17 cellular contexts compared by ENCODE assay signal in genomic region chr7:134188311-134188710, GRCh38.
A peak's percentile ranks its signal among the peaks of the same experiment; 100 is the strongest.
DNase-seq lines count a peak whose midpoint lies in the region; ATAC-seq, FAIRE-seq and TF ChIP-seq lines count a peak whose summit lies in the region.
"Had no signal": no experiment of that assay in that cellular context is flagged by ENCODE, and none has a peak within 500 bp of the region (broad histone marks: within the 10 kb centered on the region; RNA-seq: fewer than 3 reads in every experiment).

No MANE protein-coding gene starts in this region.

- H3K79me2 ChIP-seq in GM23338 (replicated peaks; ENCODE audit: insufficient read depth) (no peaks in the 10 kb centered on the region), PC-3 (ENCODE audit: low read length) (no peaks in the 10 kb centered on the region), keratinocyte (ENCODE audit: control insufficient read depth, insufficient read depth, low read length) (no peaks in the 10 kb centered on the region)

- no peaks in the 10 kb centered on the region for H4K20me1 ChIP-seq in GM23338 (replicated peaks; ENCODE audit: insufficient read depth)
- H4K20me1 ChIP-seq in PC-3 (ENCODE audit: low read length), result no peaks in the 10 kb centered on the region
- no peaks in the 10 kb centered on the region for H4K20me1 ChIP-seq in keratinocyte (ENCODE audit: control insufficient read depth, extremely low read depth, insufficient read depth, low read length)

- H2AFZ ChIP-seq in GM23338 (no peak overlapping the region), PC-3 (ENCODE audit: low read length) (no peak overlapping the region), keratinocyte (ENCODE audit: control insufficient read depth, low read length) (peak overlapping the region; percentile 85)

- H3K9me1 ChIP-seq in keratinocyte (ENCODE audit: control insufficient read depth, extremely low read depth, insufficient read depth, low read length), result no peaks in the 10 kb centered on the region

- no peak overlapping the region for H3K9ac ChIP-seq in PC-3 (ENCODE audit: low read length)
- no peak overlapping the region for H3K9ac ChIP-seq in keratinocyte (ENCODE audit: control insufficient read depth, extremely low read depth, insufficient read depth, low read length)

- WGBS in psoas muscle, 3 donors, result 80 to 97% (median 89%) methylated on average over 4 of the region's 4 CpGs

- H3K4me1 ChIP-seq in GM23338 (ENCODE audit: insufficient read depth), result peaks cover 20% of the 10 kb centered on the region
- H3K4me1 ChIP-seq in PC-3 (ENCODE audit: insufficient read depth, low read length), result no peaks in the 10 kb centered on the region
- H3K4me1 ChIP-seq in keratinocyte (ENCODE audit: control insufficient read depth, extremely low read depth, insufficient read depth, low read length), result peaks cover 42% of the 10 kb centered on the region
- no peaks in the 10 kb centered on the region for H3K4me1 ChIP-seq in psoas muscle
- H3K4me1 ChIP-seq in Peyer's patch, result no peaks in the 10 kb centered on the region

- H3K27me3 Mint-ChIP-seq in GM23338 (ENCODE audit: insufficient read depth, low read depth, poor library complexity), result peaks cover 5% of the 10 kb centered on the region

- no peaks in the 10 kb centered on the region for H3K9me2 ChIP-seq in GM23338 (ENCODE audit: insufficient read depth)
- H3K9me2 ChIP-seq in PC-3 (replicated peaks; ENCODE audit: low read length), result no peaks in the 10 kb centered on the region

- H3K4me3 Mint-ChIP-seq in GM23338, result no peak overlapping the region
- H3K4me3 Mint-ChIP-seq: B cell; CD4-positive, alpha-beta memory T cell had no signal

- H3K27ac Mint-ChIP-seq in GM23338, result peak overlapping the region; percentile 3; the same call in 1 of the 2 replicates
- H3K27ac Mint-ChIP-seq: B cell had no signal

- no peaks in the 10 kb centered on the region for H3K36me3 ChIP-seq in GM23338 (ENCODE audit: insufficient read depth)
- H3K36me3 ChIP-seq in PC-3 (ENCODE audit: low read depth, low read length), result no peaks in the 10 kb centered on the region
- H3K36me3 ChIP-seq in bronchial epithelial cell (ENCODE audit: control insufficient read depth, insufficient read depth, low read length), result no peaks in the 10 kb centered on the region
- H3K36me3 ChIP-seq in keratinocyte (ENCODE audit: control insufficient read depth in 2 of 2, extremely low read depth in 1 of 2, insufficient read depth in 2 of 2, low read length in 2 of 2), result no peaks in the 10 kb centered on the region
- no peaks in the 10 kb centered on the region for H3K36me3 ChIP-seq in psoas muscle (ENCODE audit: insufficient read depth in 1 of 2, low read depth in 1 of 2)
- H3K36me3 ChIP-seq in Peyer's patch, result no peaks in the 10 kb centered on the region

- H3K27me3 ChIP-seq in GM23338 (ENCODE audit: insufficient read depth) (no peaks in the 10 kb centered on the region), PC-3 (ENCODE audit: low read length) (no peaks in the 10 kb centered on the region), bronchial epithelial cell (ENCODE audit: control insufficient read depth, insufficient read depth, low read length) (no peaks in the 10 kb centered on the region), keratinocyte (ENCODE audit: control insufficient read depth, extremely low read depth, insufficient read depth, low read length) (no peaks in the 10 kb centered on the region), psoas muscle (ENCODE audit: insufficient read depth in 3 of 3, low read length in 2 of 3) (no peaks in the 10 kb centered on the region), Peyer's patch (no peaks in the 10 kb centered on the region)

- H3K4me3 ChIP-seq in GM23338 (no peak overlapping the region), PC-3 (ENCODE audit: low read length) (no peak overlapping the region), bronchial epithelial cell (ENCODE audit: low read depth, low read length) (no peak overlapping the region), keratinocyte (ENCODE audit: control insufficient read depth in 2 of 3, extremely low read depth in 1 of 3, insufficient read depth in 2 of 3, low read depth in 1 of 3, low read length in 3 of 3) (no peak overlapping the region), psoas muscle (no peak overlapping the region), Peyer's patch (no peak overlapping the region)
- H3K4me3 ChIP-seq: GM12878 had no signal

- no TSS peak for BruUV-seq in PC-3 (replicated peaks; lab: Mats Ljungman, UMichigan)

- intact Hi-C loops in PC-3 (cut with micrococcal nuclease), result no loop called here
- intact Hi-C loops in psoas muscle (cut with DNase I), result no loop called here

- ATAC-seq in GM23338, result no peak
- ATAC-seq in PC-3, result peak; percentile 70
- no peak for ATAC-seq in psoas muscle
- ATAC-seq: GM12878, HCT116 had no signal

- DNase-seq in GM23338 (ENCODE audit: low spot score) (no peak), PC-3 (peak; percentile 42), bronchial epithelial cell (ENCODE audit: low read depth) (peak; percentile 67), keratinocyte (ENCODE audit: low read depth, low spot score) (peak; percentile 44), OCI-M2 (lab: John Stamatoyannopoulos, UW; ENCODE audit: unreplicated experiment) (no peak), psoas muscle (no peak), Peyer's patch (no peak), SW480 (ENCODE audit: low spot score) (no peak)
- DNase-seq: CD4-positive, alpha-beta memory T cell; DMS79 had no signal

- POLR2A ChIA-PET in PC-3 (lab: Charles Lee; ENCODE audit: unreplicated experiment), result no interaction called here

- H3K4me2 ChIP-seq in GM23338 (no peak overlapping the region), PC-3 (ENCODE audit: low read length) (no peak overlapping the region), keratinocyte (ENCODE audit: control insufficient read depth, extremely low read depth, insufficient read depth, low read depth, low read length) (peak overlapping the region; percentile 47)

- H3K4me1 Mint-ChIP-seq in GM23338, result peaks cover 13% of the 10 kb centered on the region
- H3K4me1 Mint-ChIP-seq: B cell; CD4-positive, alpha-beta memory T cell had no signal

- no peak for TF ChIP-seq POLR2A in Peyer's patch (IDR thresholded peaks at IDR 0.05)

- H3K27ac ChIP-seq in GM23338 (ENCODE audit: low read depth) (no peak overlapping the region; the same call in 1 of the 2 replicates), PC-3 (ENCODE audit: low read length) (no peak overlapping the region), keratinocyte (ENCODE audit: control insufficient read depth, insufficient read depth, low read length) (peak overlapping the region; percentile 28), psoas muscle (no peak overlapping the region), Peyer's patch (no peak overlapping the region)
- H3K27ac ChIP-seq: C4-2B, HL-60 had no signal

- CTCF ChIA-PET in PC-3 (lab: Charles Lee), result no interaction called here

- H3K36me3 Mint-ChIP-seq in GM23338 (ENCODE audit: low read depth), result no peaks in the 10 kb centered on the region
- H3K36me3 Mint-ChIP-seq: CD4-positive, alpha-beta memory T cell had no signal

- H3F3A ChIP-seq in GM23338 (replicated peaks; ENCODE audit: low read depth) (no peaks in the 10 kb centered on the region), PC-3 (ENCODE audit: low read length, unreplicated experiment) (no peaks in the 10 kb centered on the region)

- dilution Hi-C loops in keratinocyte (cut with MboI; ENCODE audit: extremely low pct_ligation_motif_present, low sequenced_read_pairs), result no loop called here

- TF ChIP-seq CTCF in GM23338 (conservative IDR thresholded peaks at IDR 0.05; ENCODE audit: low read depth in 2 of 2) (no peak), PC-3 (conservative IDR thresholded peaks at IDR 0.05; ENCODE audit: low read depth, low read length) (no peak), bronchial epithelial cell (IDR thresholded peaks at IDR 0.05; ENCODE audit: insufficient read depth, low read length, severe bottlenecking) (no peak), keratinocyte (optimal IDR thresholded peaks at IDR 0.05 in 1 of 3, IDR thresholded peaks at IDR 0.05 in 1 of 3, conservative IDR thresholded peaks at IDR 0.05 in 1 of 3; ENCODE audit: extremely low read depth in 1 of 3, insufficient read depth in 2 of 3, low read length in 3 of 3) (no peak), psoas muscle (IDR thresholded peaks at IDR 0.05) (no peak), Peyer's patch (IDR thresholded peaks at IDR 0.05) (no peak)

- no peaks in the 10 kb centered on the region for H3K9me3 Mint-ChIP-seq in GM23338
- H3K9me3 Mint-ChIP-seq: CD4-positive, alpha-beta memory T cell had no signal

- no peaks in the 10 kb centered on the region for H3K9me3 ChIP-seq in PC-3 (ENCODE audit: low read length)
- no peaks in the 10 kb centered on the region for H3K9me3 ChIP-seq in keratinocyte (ENCODE audit: control insufficient read depth, low read depth, low read length)
- no peaks in the 10 kb centered on the region for H3K9me3 ChIP-seq in psoas muscle
- H3K9me3 ChIP-seq in Peyer's patch, result no peaks in the 10 kb centered on the region

- no peak for FAIRE-seq in bronchial epithelial cell (lab: Jason Lieb, UNC)
- FAIRE-seq in keratinocyte (lab: Jason Lieb, UNC), result peak; percentile 93
- FAIRE-seq: GM12878, GM18507, H54 had no signal

TF ChIP-seq in GM23338, 12 proteins besides CTCF, POLR2A, EP300 and RAD21 (continues in another document):
- no peak for TF ChIP-seq ZNF331 (CRISPR knock-in tag; IDR thresholded peaks at IDR 0.05; ENCODE audit: low read depth)
- TF ChIP-seq JUNB (IDR thresholded peaks at IDR 0.05; ENCODE audit: unreplicated experiment), result no peak
- no peak for TF ChIP-seq EZH2 (IDR thresholded peaks at IDR 0.05; ENCODE audit: low read depth, unreplicated experiment)

Comparison
In these comparisons a context has a peak if more than half of its experiments do, and no peak if none do; other contexts are left out.
1. DNase-seq: peak in PC-3 (single experiment), bronchial epithelial cell (single experiment) and keratinocyte (single experiment); none in GM23338 (single experiment), OCI-M2 (single experiment), psoas muscle (0 of 2), Peyer's patch (0 of 3) and SW480 (single experiment).